In the genomic region with DNA sequence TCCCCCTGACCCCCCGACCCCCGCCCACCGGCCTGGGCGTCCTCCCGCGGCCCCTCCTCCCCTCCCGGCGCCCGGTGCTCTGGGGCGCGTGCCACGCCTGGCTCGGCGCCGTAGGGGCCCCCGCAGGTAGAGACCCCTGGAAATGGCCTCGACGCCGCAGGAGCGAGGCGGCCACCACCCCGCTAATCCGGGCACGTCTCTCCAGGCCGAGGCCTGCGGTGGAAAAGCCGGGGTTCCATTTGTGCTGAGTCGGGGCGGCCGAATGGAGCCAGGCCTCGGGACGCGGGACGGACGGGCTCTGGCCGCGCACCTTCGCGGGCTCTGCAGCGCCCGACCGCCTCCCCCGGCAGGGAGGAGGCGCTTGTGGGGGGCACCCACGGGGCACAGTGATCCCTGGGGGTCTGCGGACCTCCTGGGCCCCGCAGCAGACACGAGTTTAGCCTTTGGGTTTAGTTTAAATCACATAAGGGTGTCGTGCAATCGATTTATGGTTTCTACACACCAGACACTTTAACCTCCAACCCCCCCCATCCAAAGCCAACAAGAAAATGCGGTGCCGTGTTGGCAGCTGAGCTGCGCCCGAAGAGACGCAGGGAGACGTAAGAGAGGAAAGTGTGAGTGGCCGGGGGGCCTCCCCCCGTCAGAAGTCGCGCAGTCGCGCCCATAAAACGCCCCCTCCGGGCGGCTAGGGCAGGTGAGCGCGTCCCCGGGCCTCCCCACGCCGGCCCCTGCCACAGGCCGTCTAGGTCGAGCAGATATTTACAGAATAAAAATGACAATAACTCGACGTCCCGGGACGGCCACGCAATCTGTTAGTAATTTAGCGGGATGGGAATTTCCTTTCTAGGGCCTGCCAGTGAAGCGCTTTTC, we compare ENCODE assay signal across 8 cellular contexts. TPM values are rescaled to one million over a fixed set of nuclear protein-coding genes. Genes with fewer than 3 reads are reported as not detected.
DNase-seq lines count a peak whose midpoint lies in the region; TF ChIP-seq lines count a peak whose summit lies in the region.

No MANE protein-coding gene starts in this region.

- H3K9ac ChIP-seq in KMS-11 = peak overlapping the region; percentile 74
- H3K9ac ChIP-seq in neuronal stem cell (ENCODE audit: low read depth, low read length, poor library complexity) = no peak overlapping the region

- peaks cover 20 to 48% (median 25%) of the 10 kb centered on the region in 4 donors for H3K4me1 Mint-ChIP-seq in CD4-positive, alpha-beta memory T cell

- no peak overlapping the region for H4K91ac ChIP-seq in neuronal stem cell (ENCODE audit: low read depth, low read length, poor library complexity)

- no peaks in the 10 kb centered on the region for H3K36me3 ChIP-seq in CD4-positive, alpha-beta memory T cell (ENCODE audit: insufficient read depth, low read length)
- H3K36me3 ChIP-seq in KMS-11 (ENCODE audit: insufficient read depth) (no peaks in the 10 kb centered on the region), esophagus muscularis mucosa (no peaks in the 10 kb centered on the region), neuronal stem cell (replicated peaks in 1 of 2; ENCODE audit: control insufficient read depth in 2 of 2, insufficient read depth in 2 of 2, low read length in 2 of 2) (no peaks in the 10 kb centered on the region), thyroid gland (no peaks in the 10 kb centered on the region)

- H3K4ac ChIP-seq in neuronal stem cell (ENCODE audit: low read length) = no peak overlapping the region

- peaks cover 0 to 13% of the 10 kb centered on the region in 2 donors for H3K36me3 Mint-ChIP-seq in CD4-positive, alpha-beta memory T cell

- H3K79me2 ChIP-seq in KMS-11 (ENCODE audit: insufficient read depth, low read depth) = no peaks in the 10 kb centered on the region

- no peaks in the 10 kb centered on the region for H3K9me3 Mint-ChIP-seq in CD4-positive, alpha-beta memory T cell

- peaks cover 2 to 6% of the 10 kb centered on the region in 2 donors for H3K27me3 Mint-ChIP-seq in CD4-positive, alpha-beta memory T cell

- peak overlapping the region; percentile 85 for H3K23ac ChIP-seq in neuronal stem cell (ENCODE audit: low read depth, low read length, poor library complexity)

- peak; percentile 48 to 89 (median 54) for DNase-seq in CD4-positive, alpha-beta memory T cell
- peak; percentile 80 for DNase-seq in activated CD8-positive, alpha-beta memory T cell treated with anti-CD3 and anti-CD28 coated beads, Interleukin-2, amount 50 U/mL, for 4 hours
- DNase-seq in esophagus muscularis mucosa (ENCODE audit: extremely low spot score) = no peak
- DNase-seq in neuronal stem cell (ENCODE audit: low spot score) = no peak
- DNase-seq in thyroid gland = no peak
- DNase-seq in DMS153 treated with DMSO at 0.1 percent for 48 hours (lab: John Stamatoyannopoulos, UW; ENCODE audit: unreplicated experiment) = no peak
- no peak for DNase-seq in NCI-H510A treated with DMSO at 0.1 percent for 48 hours (lab: John Stamatoyannopoulos, UW)

- H3K27ac ChIP-seq in CD4-positive, alpha-beta memory T cell (ENCODE audit: low read depth, low read length) = peak overlapping the region; percentile 21
- H3K27ac ChIP-seq in KMS-11 (no peak overlapping the region), esophagus muscularis mucosa (replicated peaks in 1 of 4) (peak overlapping the region; percentile 97 to 99 (median 98)), neuronal stem cell (replicated peaks; ENCODE audit: low read length) (no peak overlapping the region), thyroid gland (peak overlapping the region; percentile 75 to 86 (median 79))

- CTCF ChIA-PET in CD4-positive, alpha-beta memory T cell (lab: Charles Lee; ENCODE audit: partially characterized antibody) = interaction anchor here (0.6 to 6.7 kb wide), 3 partner anchors 10 to 134 kb away, joined by 3 to 53 read pairs (median 31); no protein-coding TSS in a partner anchor

- H4K20me1 ChIP-seq in KMS-11 (ENCODE audit: insufficient read depth) = no peaks in the 10 kb centered on the region

- no peak overlapping the region for H2BK5ac ChIP-seq in neuronal stem cell (ENCODE audit: low read length)

- H4K8ac ChIP-seq in neuronal stem cell (ENCODE audit: low read depth, low read length) = no peak overlapping the region

- H3K4me3 ChIP-seq in CD4-positive, alpha-beta memory T cell (ENCODE audit: low read length in 2 of 2) = peak overlapping the region; percentile 17 to 57
- H3K4me3 ChIP-seq in KMS-11 (IDR thresholded peaks at IDR 0.05; ENCODE audit: insufficient read depth, low read depth, low read length) (no peak overlapping the region), esophagus muscularis mucosa (peak overlapping the region; percentile 76 to 91 (median 86)), neuronal stem cell (ENCODE audit: low read length in 2 of 2) (peak overlapping the region; percentile 6 to 35), thyroid gland (replicated peaks in 1 of 3) (peak overlapping the region in 2 of 3 donors; percentile 51)

- no peak overlapping the region for H2BK15ac ChIP-seq in neuronal stem cell (ENCODE audit: low read length)

- no peak for TF ChIP-seq EP300 in esophagus muscularis mucosa (IDR thresholded peaks at IDR 0.05)

- peak overlapping the region; percentile 68 to 96 (median 86) for H3K27ac Mint-ChIP-seq in CD4-positive, alpha-beta memory T cell

- peak overlapping the region; percentile 90 for H3K18ac ChIP-seq in neuronal stem cell (ENCODE audit: low read length)

- peak overlapping the region; percentile 88 for H2AFZ ChIP-seq in KMS-11 (ENCODE audit: low read depth)
- H2AFZ ChIP-seq in neuronal stem cell (ENCODE audit: low read length) = peak overlapping the region; percentile 81

- H2AK5ac ChIP-seq in neuronal stem cell (ENCODE audit: low read depth, low read length) = no peak overlapping the region

- no peaks in the 10 kb centered on the region for H3K9me3 ChIP-seq in CD4-positive, alpha-beta memory T cell (ENCODE audit: control insufficient read depth in 1 of 2, low read length in 2 of 2)
- no peaks in the 10 kb centered on the region for H3K9me3 ChIP-seq in esophagus muscularis mucosa
- no peaks in the 10 kb centered on the region for H3K9me3 ChIP-seq in neuronal stem cell (replicated peaks in 1 of 2; ENCODE audit: control insufficient read depth in 2 of 2, insufficient read depth in 1 of 2, low read depth in 1 of 2, low read length in 2 of 2)
- H3K9me3 ChIP-seq in thyroid gland = no peaks in the 10 kb centered on the region

- H3K79me1 ChIP-seq in neuronal stem cell (ENCODE audit: low read depth, low read length) = no peaks in the 10 kb centered on the region

- H3K4me2 ChIP-seq in KMS-11 = peak overlapping the region; percentile 96
- H3K4me2 ChIP-seq in neuronal stem cell (ENCODE audit: insufficient read depth, low read length, poor library complexity, severe bottlenecking) = peak overlapping the region; percentile 45

- peaks cover 43% of the 10 kb centered on the region for H3K4me1 ChIP-seq in CD4-positive, alpha-beta memory T cell (ENCODE audit: insufficient read depth, low read length)
- peaks cover 24% of the 10 kb centered on the region for H3K4me1 ChIP-seq in KMS-11 (ENCODE audit: low read depth, poor library complexity, severe bottlenecking)
- H3K4me1 ChIP-seq in esophagus muscularis mucosa = peaks cover 36 to 65% (median 58%) of the 10 kb centered on the region in 4 donors
- H3K4me1 ChIP-seq in neuronal stem cell (ENCODE audit: control insufficient read depth in 2 of 2, insufficient read depth in 1 of 2, low read depth in 1 of 2, low read length in 2 of 2) = peaks cover 4 to 7% of the 10 kb centered on the region in 2 donors
- H3K4me1 ChIP-seq in thyroid gland = peaks cover 29 to 34% of the 10 kb centered on the region in 2 donors

- no peaks in the 10 kb centered on the region for H3K27me3 ChIP-seq in CD4-positive, alpha-beta memory T cell (ENCODE audit: insufficient read depth, low read length)
- H3K27me3 ChIP-seq in KMS-11 (ENCODE audit: insufficient read depth, low read depth) (peaks cover 21% of the 10 kb centered on the region; the same call in 1 of the 2 replicates), esophagus muscularis mucosa (peaks cover 0 to 5% (median 0%) of the 10 kb centered on the region in 4 donors), neuronal stem cell (ENCODE audit: control insufficient read depth in 3 of 3, insufficient read depth in 3 of 3, low read depth in 1 of 3, low read length in 3 of 3) (peaks cover 55 to 86% (median 69%) of the 10 kb centered on the region in 3 experiments), thyroid gland (peaks cover 1% of the 10 kb centered on the region)

- TF ChIP-seq POLR2A in esophagus muscularis mucosa (IDR thresholded peaks at IDR 0.05; ENCODE audit: low read depth) (no peak), thyroid gland (IDR thresholded peaks at IDR 0.05) (no peak)

- POLR2A ChIA-PET in CD4-positive, alpha-beta memory T cell (lab: Charles Lee; ENCODE audit: partially characterized antibody) = interaction anchor here (1.7 to 17.0 kb wide), 5 partner anchors 10 to 284 kb away, joined by 5 to 173 read pairs (median 10); no protein-coding TSS in a partner anchor

- peak overlapping the region; percentile 83 to 92 (median 88) for H3K4me3 Mint-ChIP-seq in CD4-positive, alpha-beta memory T cell

- WGBS in esophagus muscularis mucosa = under 1% methylated on average over 37 of the region's 79 CpGs
- WGBS in neuronal stem cell (ENCODE audit: extremely low coverage in 2 of 2, insufficient read length in 2 of 2, insufficient replicate concordance in 1 of 2), 2 donors = no CpG with 5 or more reads among the region's 79 CpGs
- 2 to 3% methylated on average over 29 to 43 of the region's 79 CpGs for WGBS in thyroid gland, 2 donors

- H2BK120ac ChIP-seq in neuronal stem cell (ENCODE audit: low read depth, low read length) = no peak overlapping the region

- TF ChIP-seq CTCF in KMS-11 (conservative IDR thresholded peaks at IDR 0.05; ENCODE audit: low read depth, low read length) = no peak
- no peak for TF ChIP-seq CTCF in esophagus muscularis mucosa (IDR thresholded peaks at IDR 0.05)
- TF ChIP-seq CTCF in thyroid gland (IDR thresholded peaks at IDR 0.05) = no peak

- H2BK12ac ChIP-seq in neuronal stem cell (ENCODE audit: low read length) = no peak overlapping the region

- no peak overlapping the region for H3K14ac ChIP-seq in neuronal stem cell (ENCODE audit: low read length)

- intact Hi-C loops in CD4-positive, alpha-beta memory T cell (cut with micrococcal nuclease) = loop anchor here (1.0 to 10.0 kb wide), 3 partner anchors 11 to 710 kb away; partner anchors contain the start of gene ADNP2
- intact Hi-C loops in esophagus muscularis mucosa (cut with DNase I) = loop anchor here (5.0 kb wide), 2 partner anchors 63 to 113 kb away; no protein-coding TSS in a partner anchor
- intact Hi-C loops in thyroid gland (cut with DNase I) = no loop called here

RNA-seq across cellular contexts. Expression of gene NFATC1, which starts 1.1 kb away (rescaled TPM):
- total RNA-seq in CD4-positive, alpha-beta memory T cell = 10 to 100 TPM; 64.3 to 69.6 TPM
- 10 to 100 TPM; 15.3 to 45.5 TPM for polyA plus RNA-seq in CD4-positive, alpha-beta memory T cell
- total RNA-seq in esophagus muscularis mucosa (10 to 100 TPM; 15.0 to 22.0 (median 17.8) TPM), thyroid gland (10 to 100 TPM; 10.1 to 15.0 (median 12.7) TPM)
- polyA plus RNA-seq in neuronal stem cell (2013, experiment 1 of 2) = 4.7 TPM
- polyA plus RNA-seq in neuronal stem cell (2013, experiment 2 of 2) = 5.2 TPM

Comparison
In these comparisons a context has a peak if more than half of its experiments do, and no peak if none do; other contexts are left out.
1. DNase-seq: peak in CD4-positive, alpha-beta memory T cell (5 of 5) and activated CD8-positive, alpha-beta memory T cell treated with anti-CD3 and anti-CD28 coated beads, Interleukin-2, amount 50 U/mL, for 4 hours (single experiment); none in esophagus muscularis mucosa (single experiment), neuronal stem cell (single experiment), thyroid gland (0 of 2), DMS153 treated with DMSO at 0.1 percent for 48 hours (single experiment) and NCI-H510A treated with DMSO at 0.1 percent for 48 hours (single experiment).
2. H3K27ac ChIP-seq: peak in CD4-positive, alpha-beta memory T cell (single experiment), esophagus muscularis mucosa (4 of 4) and thyroid gland (3 of 3); none in KMS-11 (single experiment) and neuronal stem cell (single experiment).